Comparison of ENCODE assay signal across 1 cellular context in genomic region chr6:5937936-5938706, GRCh38.
TF ChIP-seq lines count a peak whose summit lies in the region.

No MANE protein-coding gene starts in this region.

TF ChIP-seq in H1, 55 proteins besides CTCF, POLR2A, EP300 and RAD21:
- TF ChIP-seq POLR2AphosphoS5 (IDR thresholded peaks at IDR 0.05; ENCODE audit: low read depth, low read length) (no peak), ZNF274 (IDR thresholded peaks at IDR 0.05; ENCODE audit: borderline replicate concordance, extremely low read depth, low read length) (no peak), SIX5 (IDR thresholded peaks at IDR 0.05; ENCODE audit: low read depth, low read length) (no peak), NANOG (IDR thresholded peaks at IDR 0.05; ENCODE audit: insufficient read depth, low read depth, low read length, poor library complexity, severe bottlenecking) (no peak), SAP30 (IDR thresholded peaks at IDR 0.05; ENCODE audit: insufficient read depth, insufficient replicate concordance, low read length) (no peak), CHD2 (IDR thresholded peaks at IDR 0.05; ENCODE audit: low read length) (no peak), FOSL1 (IDR thresholded peaks at IDR 0.05; ENCODE audit: insufficient read depth, low read depth, low read length) (no peak), SP1 (IDR thresholded peaks at IDR 0.05; ENCODE audit: low read depth, low read length) (no peak), HDAC2 (IDR thresholded peaks at IDR 0.05; ENCODE audit: borderline replicate concordance in 1 of 2, low read depth in 2 of 2, low read length in 2 of 2) (no peak), MAX (IDR thresholded peaks at IDR 0.05) (no peak), BRCA1 (IDR thresholded peaks at IDR 0.05; ENCODE audit: low read depth, low read length) (no peak), ATF3 (IDR thresholded peaks at IDR 0.05; ENCODE audit: insufficient read depth, low read depth, low read length) (no peak), RFX5 (IDR thresholded peaks at IDR 0.05; ENCODE audit: borderline replicate concordance, low read depth, low read length) (no peak)
